Comparison of ENCODE assay signal across 26 cellular contexts in genomic region chr2:152550386-152550785, GRCh38.
DNase-seq lines count a peak whose midpoint lies in the region; ATAC-seq, FAIRE-seq and TF ChIP-seq lines count a peak whose summit lies in the region.
"Had no signal": no experiment of that assay in that cellular context is flagged by ENCODE, and none has a peak within 500 bp of the region (broad histone marks: within the 10 kb centered on the region; RNA-seq: fewer than 3 reads in every experiment).

No MANE protein-coding gene starts in this region.

- TF ChIP-seq EP300 in HepG2 (IDR thresholded peaks at IDR 0.05; ENCODE audit: low read depth in 2 of 2, low read length in 2 of 2) (no peak), HepG2 (CRISPR knock-in tag; IDR thresholded peaks at IDR 0.05; ENCODE audit: borderline replicate concordance) (no peak)

- no peaks in the 10 kb centered on the region for H3K27me3 ChIP-seq in HepG2 (ENCODE audit: control insufficient read depth in 1 of 2, insufficient read depth in 2 of 2, low read length in 2 of 2)
- no peaks in the 10 kb centered on the region for H3K27me3 ChIP-seq in thyroid gland
- H3K27me3 ChIP-seq: left lung, vagina had no signal

- in situ Hi-C loops in HepG2 (cut with HindIII; ENCODE audit: extremely low pct_ligation_motif_present, low pct_unique_long_range_greater_than_20kb), result no loop called here

- no peaks in the 10 kb centered on the region for H3K9me3 Mint-ChIP-seq in activated CD8-positive, alpha-beta memory T cell treated with anti-CD3 and anti-CD28 coated beads, Interleukin-2, amount 10 ng/mL, durations not matched to agents 7 days and 5 days (ENCODE audit: low read depth)
- H3K9me3 Mint-ChIP-seq: activated T-cell treated with anti-CD3 and anti-CD28 coated beads, Interleukin-2, amount 50 U/mL, for 24 hours; CD4-positive, alpha-beta T cell had no signal

- H3K27ac Mint-ChIP-seq in activated CD8-positive, alpha-beta memory T cell treated with anti-CD3 and anti-CD28 coated beads, Interleukin-2, amount 10 ng/mL, durations not matched to agents 7 days and 5 days, result no peak overlapping the region
- H3K27ac Mint-ChIP-seq: activated T-cell treated with anti-CD3 and anti-CD28 coated beads, Interleukin-2, amount 50 U/mL, for 24 hours; CD4-positive, alpha-beta T cell had no signal

- H3K36me3 Mint-ChIP-seq in activated CD8-positive, alpha-beta memory T cell treated with anti-CD3 and anti-CD28 coated beads, Interleukin-2, amount 10 ng/mL, durations not matched to agents 7 days and 5 days, result no peaks in the 10 kb centered on the region

- H3K27ac ChIP-seq in VCaP, result peak overlapping the region; percentile 48
- no peak overlapping the region for H3K27ac ChIP-seq in HepG2 (ENCODE audit: extremely low read length, insufficient read depth, low read length)
- peak overlapping the region; percentile 5 to 44 (median 21) for H3K27ac ChIP-seq in thyroid gland
- H3K27ac ChIP-seq: A549, left lung, vagina had no signal

- CTCF ChIA-PET in HepG2 (lab: Yijun Ruan, JAX; ENCODE audit: low intra/inter-chr PET ratio, low total read pairs), result no interaction called here
- CTCF ChIA-PET in activated CD8-positive, alpha-beta memory T cell treated with anti-CD3 and anti-CD28 coated beads, Interleukin-2, amount 10 ng/mL, durations not matched to agents 7 days and 5 days (lab: Charles Lee), result no interaction called here

- H3K4me1 ChIP-seq in HepG2 (ENCODE audit: insufficient read depth, low read length), result peaks cover 12% of the 10 kb centered on the region; the same call in 1 of the 2 replicates
- peaks cover 9 to 19% of the 10 kb centered on the region in 2 donors for H3K4me1 ChIP-seq in thyroid gland
- H3K4me1 ChIP-seq: A549, left lung, vagina had no signal

- H3K9me3 ChIP-seq in HepG2 (ENCODE audit: low read length), result no peaks in the 10 kb centered on the region
- H3K9me3 ChIP-seq in thyroid gland, result no peaks in the 10 kb centered on the region
- H3K9me3 ChIP-seq: A549, left lung, vagina had no signal

- 0 out of 2 replicates have a peak, but pooled peaks cover 3% of the 10 kb centered on the region for H4K20me1 ChIP-seq in HepG2 (ENCODE audit: insufficient read depth, low read length)

- H3K4me2 ChIP-seq in HepG2 (ENCODE audit: low read depth, low read length), result no peak overlapping the region
- H3K4me2 ChIP-seq: A549 had no signal

- H3K4me3 ChIP-seq in HepG2 (replicated peaks in 1 of 3; ENCODE audit: insufficient read depth in 1 of 3, low read depth in 2 of 3, low read length in 3 of 3) (no peak overlapping the region), thyroid gland (replicated peaks in 1 of 3) (no peak overlapping the region)
- H3K4me3 ChIP-seq: A549, K562, left lung, vagina had no signal

- H3K4me3 Mint-ChIP-seq in activated CD8-positive, alpha-beta memory T cell treated with anti-CD3 and anti-CD28 coated beads, Interleukin-2, amount 10 ng/mL, durations not matched to agents 7 days and 5 days, result no peak overlapping the region
- H3K4me3 Mint-ChIP-seq: activated T-cell treated with anti-CD3 and anti-CD28 coated beads, Interleukin-2, amount 50 U/mL, for 24 hours; CD4-positive, alpha-beta T cell had no signal

- H3K9ac ChIP-seq in HepG2 (ENCODE audit: insufficient read depth, low read depth, low read length), result no peak overlapping the region

- H3K27me3 Mint-ChIP-seq in activated CD8-positive, alpha-beta memory T cell treated with anti-CD3 and anti-CD28 coated beads, Interleukin-2, amount 10 ng/mL, durations not matched to agents 7 days and 5 days, result peaks cover 16% of the 10 kb centered on the region

- H3K79me2 ChIP-seq in HepG2 (ENCODE audit: insufficient read depth, low read length), result no peaks in the 10 kb centered on the region

- peak; percentile 64 for DNase-seq in NCI-H2171 treated with DMSO at 0.1 percent for 48 hours (lab: John Stamatoyannopoulos, UW)
- DNase-seq in NCI-H2171 (lab: John Stamatoyannopoulos, UW), result no peak
- DNase-seq in HepG2 (ENCODE audit: low spot score), result peak; percentile 33
- no peak for DNase-seq in thyroid gland
- DNase-seq in activated CD8-positive, alpha-beta memory T cell treated with anti-CD3 and anti-CD28 coated beads, Interleukin-2, amount 10 ng/mL, durations not matched to agents 7 days and 5 days, result no peak
- DNase-seq: activated CD8-positive, alpha-beta memory T cell treated with anti-CD3 and anti-CD28 coated beads for 24 hours; activated gamma-delta T cell treated with Interleukin-2 at 50 U/mL for 16 hours; activated T-cell treated with anti-CD3 and anti-CD28 coated beads, Interleukin-2, amount 50 U/mL, for 24 hours; AML-193; CD4-positive, alpha-beta T cell; H7; left lung; mesenchymal stem cell; MM.1S; NCI-H2081 treated with DMSO at 0.1 percent for 48 hours; NCI-H526; RPMI8226; stimulated activated naive CD8-positive, alpha-beta T cell treated with anti-CD3 and anti-CD28 coated beads, Interleukin-15, Interleukin-2, amounts not matched to agents 100 U/mL and 50 U/mL, for 24 hours had no signal

- POLR2A ChIA-PET in HepG2 (lab: Yijun Ruan, JAX), result no interaction called here

- no peak for FAIRE-seq in HepG2 (lab: Jason Lieb, UNC)
- FAIRE-seq: A549, G401.6, GM19239, K562 had no signal

- TF ChIP-seq CTCF in VCaP (conservative IDR thresholded peaks at IDR 0.05), result no peak
- TF ChIP-seq CTCF in HepG2 (CRISPR knock-in tag; IDR thresholded peaks at IDR 0.05), result no peak
- no peak for TF ChIP-seq CTCF in thyroid gland (IDR thresholded peaks at IDR 0.05)

- no peaks in the 10 kb centered on the region for H3K4me1 Mint-ChIP-seq in activated CD8-positive, alpha-beta memory T cell treated with anti-CD3 and anti-CD28 coated beads, Interleukin-2, amount 10 ng/mL, durations not matched to agents 7 days and 5 days

- WGBS in HepG2 (ENCODE audit: low lambda C conversion rate), result 58% methylated on average over 2 of the region's 2 CpGs
- WGBS in thyroid gland, 2 donors, result 54 to 55% methylated on average over 2 of the region's 2 CpGs

- TSS peak; percentile 5 for BruUV-seq in HepG2 (replicated peaks; lab: Mats Ljungman, UMichigan)

- TF ChIP-seq RAD21 in HepG2 (CRISPR knock-in tag; IDR thresholded peaks at IDR 0.05), result no peak

- intact Hi-C loops in HepG2 (cut with micrococcal nuclease; ENCODE audit: unreplicated experiment) (no loop called here), thyroid gland (cut with DNase I) (no loop called here)

- TF ChIP-seq POLR2A in HepG2 (IDR thresholded peaks at IDR 0.05; ENCODE audit: insufficient read depth in 1 of 2, low read depth in 2 of 2, low read length in 2 of 2), result no peak
- TF ChIP-seq POLR2A in thyroid gland (IDR thresholded peaks at IDR 0.05), result no peak

- H2AFZ ChIP-seq in HepG2 (ENCODE audit: low read length), result no peak overlapping the region

- ATAC-seq in HepG2, result no peak
- no peak for ATAC-seq in activated CD8-positive, alpha-beta memory T cell treated with anti-CD3 and anti-CD28 coated beads, Interleukin-2, amount 10 ng/mL, durations not matched to agents 7 days and 5 days
- ATAC-seq in HG02642 (IDR thresholded peaks at IDR 0.05; ENCODE audit: poor library complexity, unreplicated experiment), result no peak
- ATAC-seq in GM21576 (IDR thresholded peaks at IDR 0.05; ENCODE audit: unreplicated experiment), result no peak
- ATAC-seq: A549; K562; left lung; stimulated activated naive CD8-positive, alpha-beta T cell treated with anti-CD3 and anti-CD28 coated beads, Interleukin-15, Interleukin-2, amounts not matched to agents 100 U/mL and 50 U/mL, for 24 hours had no signal

- H3K36me3 ChIP-seq in HepG2 (replicated peaks in 1 of 2; ENCODE audit: control insufficient read depth in 1 of 2, insufficient read depth in 2 of 2, low read length in 2 of 2) (peaks cover 23 to 57% of the 10 kb centered on the region in 2 experiments), thyroid gland (no peaks in the 10 kb centered on the region)
- H3K36me3 ChIP-seq: vagina had no signal

TF ChIP-seq in HepG2, 621 proteins besides CTCF, POLR2A, EP300 and RAD21 (continues in another document):
- TF ChIP-seq NR1H2 (CRISPR knock-in tag; IDR thresholded peaks at IDR 0.05; ENCODE audit: borderline replicate concordance, low read depth) (no peak), ONECUT2 (CRISPR knock-in tag; IDR thresholded peaks at IDR 0.05) (no peak), RARG (CRISPR knock-in tag; IDR thresholded peaks at IDR 0.05; ENCODE audit: low read depth) (no peak), ZNF232 (CRISPR knock-in tag; IDR thresholded peaks at IDR 0.05; ENCODE audit: borderline replicate concordance) (no peak), TMF1 (CRISPR knock-in tag; IDR thresholded peaks at IDR 0.05; ENCODE audit: low read depth) (no peak), KLF16 (CRISPR knock-in tag; IDR thresholded peaks at IDR 0.05) (no peak)

Comparison
In these comparisons a context has a peak if more than half of its experiments do, and no peak if none do; other contexts are left out.
1. DNase-seq: peak in NCI-H2171 treated with DMSO at 0.1 percent for 48 hours (single experiment) and HepG2 (single experiment); none in NCI-H2171 (single experiment), thyroid gland (0 of 2) and activated CD8-positive, alpha-beta memory T cell treated with anti-CD3 and anti-CD28 coated beads, Interleukin-2, amount 10 ng/mL, durations not matched to agents 7 days and 5 days (single experiment).